Comparison of ENCODE assay signal across 34 cellular contexts in genomic region chr21:28224191-28224755, GRCh38.
"Had no signal": no experiment of that assay in that cellular context is flagged by ENCODE, and none has a peak within 500 bp of the region (broad histone marks: within the 10 kb centered on the region; RNA-seq: fewer than 3 reads in every experiment).

No MANE protein-coding gene starts in this region.

- ATAC-seq: activated CD8-positive, alpha-beta T cell treated with anti-CD3 and anti-CD28 coated beads for 36 hours; activated T-cell treated with anti-CD3 and anti-CD28 coated beads, Interleukin-2, amount 50 U/mL, for 72 hours; activated T-helper 17 cell treated with anti-CD3 and anti-CD28 coated beads, Interleukin-2, amount 50 U/mL, for 72 hours; body of pancreas; PC-3; Right ventricle myocardium inferior; SK-N-SH treated with all-trans-retinoic acid at 6 μM for 48 hours; T-cell had no signal

- H3K27ac ChIP-seq: body of pancreas, breast epithelium, Peyer's patch, RWPE1, VCaP had no signal

- H3K4me1 ChIP-seq: breast epithelium, Peyer's patch had no signal

- H3K4me3 ChIP-seq: body of pancreas, breast epithelium, Peyer's patch had no signal

- H3K27me3 ChIP-seq: body of pancreas, breast epithelium, Peyer's patch had no signal

- H3K36me3 ChIP-seq: breast epithelium, Peyer's patch had no signal

- FAIRE-seq: astrocyte had no signal

- H3K9me3 ChIP-seq: body of pancreas, breast epithelium, Peyer's patch had no signal

- DNase-seq: activated B cell treated with CpG ODN at 0.5 μM for 24 hours; activated CD4-positive, alpha-beta T cell treated with anti-CD3 and anti-CD28 coated beads for 48 hours; activated CD4-positive, CD25-positive, alpha-beta regulatory T cell treated with anti-CD3 and anti-CD28 coated beads, Interleukin-2, amount 50 U/mL, for 72 hours; activated CD8-positive, alpha-beta T cell treated with anti-CD3 and anti-CD28 coated beads for 36 hours; activated effector memory CD4-positive, alpha-beta T cell treated with anti-CD3 and anti-CD28 coated beads, Interleukin-2, amount 50 U/mL, for 16 hours; activated naive CD4-positive, alpha-beta T cell; activated naive CD4-positive, alpha-beta T cell treated with anti-CD3 and anti-CD28 coated beads, Interleukin-2, amount 50 U/mL, for 16 hours; activated naive CD8-positive, alpha-beta T cell treated with anti-CD3 and anti-CD28 coated beads for 36 hours; activated T-cell treated with anti-CD3 and anti-CD28 coated beads, Interleukin-2, amount 50 U/mL, for 1 hour; activated T-cell treated with anti-CD3 and anti-CD28 coated beads, Interleukin-2, amount 50 U/mL, for 72 hours; body of pancreas; cerebellar nuclear complex; KG1; MM.1S; NCI-H1105; NCI-H1417 treated with DMSO at 0.1 percent for 48 hours; NCI-H1694; NCI-H1930; NCI-H2081 treated with DMSO at 0.1 percent for 48 hours; NCI-H345; NCI-H524 treated with DMSO at 0.1 percent for 48 hours; PC-3; Peyer's patch; SIG-M5; T-cell; T-helper 2 cell; T-helper 9 cell had no signal
